1 cellular context compared by ENCODE assay signal in genomic region chr18:3664563-3665178, GRCh38.
TF ChIP-seq lines count a peak whose summit lies in the region.

No MANE protein-coding gene starts in this region.

TF ChIP-seq in GM23338, 12 proteins besides CTCF, POLR2A, EP300 and RAD21 (continued from another document):
- TF ChIP-seq REST (IDR thresholded peaks at IDR 0.05; ENCODE audit: unreplicated experiment) (no peak), POLR2AphosphoS5 (IDR thresholded peaks at IDR 0.05; ENCODE audit: low read depth) (no peak), JUNB (IDR thresholded peaks at IDR 0.05; ENCODE audit: unreplicated experiment) (no peak), EZH2phosphoT487 (IDR thresholded peaks at IDR 0.05; ENCODE audit: unreplicated experiment) (no peak), ZNF331 (CRISPR knock-in tag; IDR thresholded peaks at IDR 0.05; ENCODE audit: low read depth) (no peak), ZNF114 (CRISPR knock-in tag; IDR thresholded peaks at IDR 0.05) (no peak)
- TF ChIP-seq, protein P1, sequence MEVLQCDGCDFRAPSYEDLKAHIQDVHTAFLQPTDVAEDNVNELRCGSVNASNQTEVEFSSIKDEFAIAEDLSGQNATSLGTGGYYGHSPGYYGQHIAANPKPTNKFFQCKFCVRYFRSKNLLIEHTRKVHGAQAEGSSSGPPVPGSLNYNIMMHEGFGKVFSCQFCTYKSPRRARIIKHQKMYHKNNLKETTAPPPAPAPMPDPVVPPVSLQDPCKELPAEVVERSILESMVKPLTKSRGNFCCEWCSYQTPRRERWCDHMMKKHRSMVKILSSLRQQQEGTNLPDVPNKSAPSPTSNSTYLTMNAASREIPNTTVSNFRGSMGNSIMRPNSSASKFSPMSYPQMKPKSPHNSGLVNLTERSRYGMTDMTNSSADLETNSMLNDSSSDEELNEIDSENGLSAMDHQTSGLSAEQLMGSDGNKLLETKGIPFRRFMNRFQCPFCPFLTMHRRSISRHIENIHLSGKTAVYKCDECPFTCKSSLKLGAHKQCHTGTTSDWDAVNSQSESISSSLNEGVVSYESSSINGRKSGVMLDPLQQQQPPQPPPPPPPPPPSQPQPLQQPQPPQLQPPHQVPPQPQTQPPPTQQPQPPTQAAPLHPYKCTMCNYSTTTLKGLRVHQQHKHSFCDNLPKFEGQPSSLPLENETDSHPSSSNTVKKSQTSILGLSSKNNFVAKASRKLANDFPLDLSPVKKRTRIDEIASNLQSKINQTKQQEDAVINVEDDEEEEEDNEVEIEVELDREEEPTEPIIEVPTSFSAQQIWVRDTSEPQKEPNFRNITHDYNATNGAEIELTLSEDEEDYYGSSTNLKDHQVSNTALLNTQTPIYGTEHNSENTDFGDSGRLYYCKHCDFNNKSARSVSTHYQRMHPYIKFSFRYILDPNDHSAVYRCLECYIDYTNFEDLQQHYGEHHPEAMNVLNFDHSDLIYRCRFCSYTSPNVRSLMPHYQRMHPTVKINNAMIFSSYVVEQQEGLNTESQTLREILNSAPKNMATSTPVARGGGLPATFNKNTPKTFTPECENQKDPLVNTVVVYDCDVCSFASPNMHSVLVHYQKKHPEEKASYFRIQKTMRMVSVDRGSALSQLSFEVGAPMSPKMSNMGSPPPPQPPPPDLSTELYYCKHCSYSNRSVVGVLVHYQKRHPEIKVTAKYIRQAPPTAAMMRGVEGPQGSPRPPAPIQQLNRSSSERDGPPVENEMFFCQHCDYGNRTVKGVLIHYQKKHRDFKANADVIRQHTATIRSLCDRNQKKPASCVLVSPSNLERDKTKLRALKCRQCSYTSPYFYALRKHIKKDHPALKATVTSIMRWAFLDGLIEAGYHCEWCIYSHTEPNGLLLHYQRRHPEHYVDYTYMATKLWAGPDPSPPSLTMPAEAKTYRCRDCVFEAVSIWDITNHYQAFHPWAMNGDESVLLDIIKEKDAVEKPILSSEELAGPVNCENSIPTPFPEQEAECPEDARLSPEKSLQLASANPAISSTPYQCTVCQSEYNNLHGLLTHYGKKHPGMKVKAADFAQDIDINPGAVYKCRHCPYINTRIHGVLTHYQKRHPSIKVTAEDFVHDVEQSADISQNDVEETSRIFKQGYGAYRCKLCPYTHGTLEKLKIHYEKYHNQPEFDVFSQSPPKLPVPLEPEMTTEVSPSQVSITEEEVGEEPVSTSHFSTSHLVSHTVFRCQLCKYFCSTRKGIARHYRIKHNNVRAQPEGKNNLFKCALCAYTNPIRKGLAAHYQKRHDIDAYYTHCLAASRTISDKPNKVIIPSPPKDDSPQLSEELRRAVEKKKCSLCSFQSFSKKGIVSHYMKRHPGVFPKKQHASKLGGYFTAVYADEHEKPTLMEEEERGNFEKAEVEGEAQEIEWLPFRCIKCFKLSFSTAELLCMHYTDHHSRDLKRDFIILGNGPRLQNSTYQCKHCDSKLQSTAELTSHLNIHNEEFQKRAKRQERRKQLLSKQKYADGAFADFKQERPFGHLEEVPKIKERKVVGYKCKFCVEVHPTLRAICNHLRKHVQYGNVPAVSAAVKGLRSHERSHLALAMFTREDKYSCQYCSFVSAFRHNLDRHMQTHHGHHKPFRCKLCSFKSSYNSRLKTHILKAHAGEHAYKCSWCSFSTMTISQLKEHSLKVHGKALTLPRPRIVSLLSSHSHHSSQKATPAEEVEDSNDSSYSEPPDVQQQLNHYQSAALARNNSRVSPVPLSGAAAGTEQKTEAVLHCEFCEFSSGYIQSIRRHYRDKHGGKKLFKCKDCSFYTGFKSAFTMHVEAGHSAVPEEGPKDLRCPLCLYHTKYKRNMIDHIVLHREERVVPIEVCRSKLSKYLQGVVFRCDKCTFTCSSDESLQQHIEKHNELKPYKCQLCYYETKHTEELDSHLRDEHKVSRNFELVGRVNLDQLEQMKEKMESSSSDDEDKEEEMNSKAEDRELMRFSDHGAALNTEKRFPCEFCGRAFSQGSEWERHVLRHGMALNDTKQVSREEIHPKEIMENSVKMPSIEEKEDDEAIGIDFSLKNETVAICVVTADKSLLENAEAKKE (CRISPR knock-in tag; IDR thresholded peaks at IDR 0.05): no peak
TF ChIP-seq in GM23338: peak in this region for 0.
